In genomic region chr3:47802734-47803477, GRCh38 we compare ENCODE assay signal across 1 cellular context.
A peak's percentile ranks its signal among the peaks of the same experiment; 100 is the strongest.
TF ChIP-seq lines count a peak whose summit lies in the region.

Gene DHX30, plus strand, starts transcription at chr3:47803138. Its CDS starts 7,546 bp downstream, at chr3:47810684.

TF ChIP-seq in GM12878, 131 proteins besides CTCF, POLR2A, EP300 and RAD21 (continued from another document):
- TF ChIP-seq RBBP5 (conservative IDR thresholded peaks at IDR 0.05) (no peak), ZSCAN29 (IDR thresholded peaks at IDR 0.05) (0 out of 2 replicates have a peak, but pooled peaks have one; percentile 19), USF1 (IDR thresholded peaks at IDR 0.05; ENCODE audit: borderline replicate concordance, extremely low read length, insufficient read depth, low read depth, low read length) (peak; percentile 62), ATF7 (IDR thresholded peaks at IDR 0.05; ENCODE audit: low read depth) (no peak), RELA (IDR thresholded peaks at IDR 0.05; ENCODE audit: borderline replicate concordance, partially characterized antibody) (peak; percentile 45), ZBTB33 (IDR thresholded peaks at IDR 0.05) (no peak), ETV6 (conservative IDR thresholded peaks at IDR 0.05 in 1 of 2, IDR thresholded peaks at IDR 0.05 in 1 of 2; ENCODE audit: borderline replicate concordance in 1 of 2, low read depth in 1 of 2) (no peak), E2F8 (IDR thresholded peaks at IDR 0.05; ENCODE audit: low read depth, partially characterized antibody) (no peak), ZNF687 (IDR thresholded peaks at IDR 0.05) (peak; percentile 58; the same call in 1 of the 2 replicates), IRF3 (IDR thresholded peaks at IDR 0.05) (0 out of 2 replicates have a peak, but pooled peaks have one; percentile 31), BACH1 (IDR thresholded peaks at IDR 0.05; ENCODE audit: borderline replicate concordance) (peak; percentile 50; the same call in 1 of the 2 replicates), REST (IDR thresholded peaks at IDR 0.05; ENCODE audit: low read depth, low read length) (no peak), KAT2A (conservative IDR thresholded peaks at IDR 0.05; ENCODE audit: control insufficient read depth, low read depth, low read length) (no peak), NFXL1 (IDR thresholded peaks at IDR 0.05; ENCODE audit: borderline replicate concordance) (no peak), TCF7 (IDR thresholded peaks at IDR 0.05; ENCODE audit: borderline replicate concordance) (no peak), PRDM15 (CRISPR knock-in tag; IDR thresholded peaks at IDR 0.05) (no peak), SREBF1 (IDR thresholded peaks at IDR 0.05; ENCODE audit: low read length) (peak; percentile 43; the same call in 1 of the 2 replicates), SMARCA5 (IDR thresholded peaks at IDR 0.05) (peak; percentile 56; the same call in 1 of the 2 replicates), SRF (IDR thresholded peaks at IDR 0.05; ENCODE audit: low read depth in 2 of 2, low read length in 2 of 2) (no peak), SKIL (IDR thresholded peaks at IDR 0.05; ENCODE audit: low read depth, poor library complexity, severe bottlenecking) (no peak), IKZF1 (conservative IDR thresholded peaks at IDR 0.05) (peak; percentile 98), EED (IDR thresholded peaks at IDR 0.05; ENCODE audit: low read depth) (no peak), BHLHE40 (IDR thresholded peaks at IDR 0.05; ENCODE audit: borderline replicate concordance in 1 of 2, low read depth in 2 of 2, low read length in 1 of 2) (peak; percentile 45 to 83; a peak in 3 of 4 replicates), CHD1 (IDR thresholded peaks at IDR 0.05; ENCODE audit: low read depth, low read length) (no peak), POU2F2 (IDR thresholded peaks at IDR 0.05; ENCODE audit: borderline replicate concordance, low read depth, low read length) (no peak), HDAC2 (IDR thresholded peaks at IDR 0.05) (peak; percentile 68; the same call in 1 of the 2 replicates), PAX8 (IDR thresholded peaks at IDR 0.05) (no peak), ZNF274 (IDR thresholded peaks at IDR 0.05; ENCODE audit: insufficient read depth, insufficient read length) (no peak)
TF ChIP-seq in GM12878: peak in this region for 36.
